ENCODE assay signal across 18 cellular contexts in the genomic region with DNA sequence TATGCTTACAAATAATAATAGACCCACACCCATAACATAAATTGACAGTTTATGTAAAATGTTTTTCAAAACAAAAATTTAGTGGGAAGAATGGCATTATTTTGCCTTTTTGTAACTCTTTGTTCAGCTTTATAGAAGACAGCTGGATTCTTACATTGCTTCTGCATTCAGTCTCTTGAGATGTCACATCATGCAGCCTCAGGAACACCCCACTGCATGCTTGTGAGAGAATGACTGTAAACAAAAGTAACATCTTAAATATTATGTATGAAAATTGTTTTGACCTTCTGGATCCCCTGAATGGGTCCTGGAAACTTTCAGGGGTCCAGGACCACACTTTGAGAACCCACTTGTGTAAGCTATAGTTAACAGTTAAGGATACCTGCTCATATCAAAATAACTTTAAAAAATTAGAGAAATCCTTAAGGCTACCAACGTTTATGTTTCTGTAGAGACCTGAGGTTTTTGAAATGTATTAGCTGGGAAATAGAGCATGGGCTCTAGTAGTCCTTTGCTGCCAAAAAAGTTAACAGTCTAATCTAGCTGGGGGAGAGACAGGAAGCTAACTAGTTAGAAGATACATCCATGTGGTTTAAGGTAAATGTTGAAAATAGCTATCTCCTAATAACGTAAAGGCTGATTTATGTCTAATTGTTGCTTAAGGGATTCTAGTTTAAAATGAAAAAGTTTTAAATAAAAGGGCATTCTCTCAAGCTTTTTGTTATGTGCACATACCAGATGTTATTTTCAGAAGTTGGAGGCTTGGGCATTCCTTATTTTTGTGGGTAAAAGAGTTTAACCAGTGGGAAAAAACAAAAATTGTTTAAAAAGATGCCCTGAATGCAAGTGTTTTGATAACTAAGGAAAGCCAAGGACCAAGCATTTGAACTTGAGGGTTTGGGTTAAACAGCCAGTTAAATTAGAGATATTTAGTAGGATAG. TPM values are rescaled to one million over a fixed set of nuclear protein-coding genes. Genes with fewer than 3 reads are reported as not detected.
A peak's percentile ranks its signal among the peaks of the same experiment; 100 is the strongest.
DNase-seq lines count a peak whose midpoint lies in the region; ATAC-seq and TF ChIP-seq lines count a peak whose summit lies in the region.
"Had no signal": no experiment of that assay in that cellular context is flagged by ENCODE, and none has a peak within 500 bp of the region (broad histone marks: within the 10 kb centered on the region; RNA-seq: fewer than 3 reads in every experiment).

No MANE protein-coding gene starts in this region.

- no peak for DNase-seq in activated naive CD4-positive, alpha-beta T cell treated with anti-CD3 and anti-CD28 coated beads, Interleukin-2, amount 50 U/mL, for 72 hours (ENCODE audit: low spot score in 2 of 2)
- no peak for DNase-seq in T-cell
- DNase-seq in fibroblast of lung (ENCODE audit: low read depth in 2 of 2): no peak
- DNase-seq in stomach: no peak
- no peak for DNase-seq in HEK293T (ENCODE audit: extremely low spot score)
- no peak for DNase-seq in HuH-7.5 (ENCODE audit: low spot score)
- DNase-seq: activated CD4-positive, alpha-beta T cell treated with anti-CD3 and anti-CD28 coated beads, Interleukin-2, amount 50 U/mL, for 4 hours; activated naive CD4-positive, alpha-beta T cell treated with anti-CD3 and anti-CD28 coated beads, Interleukin-2, amount 50 U/mL, for 16 hours; Kasumi-1; ovary; substantia nigra; T1000 had no signal

- no peaks in the 10 kb centered on the region for H3K27me3 ChIP-seq in fibroblast of lung (ENCODE audit: control insufficient read depth, insufficient read depth, low read length)
- H3K27me3 ChIP-seq in stomach: no peaks in the 10 kb centered on the region
- H3K27me3 ChIP-seq: ovary had no signal

- TF ChIP-seq EP300 in stomach (IDR thresholded peaks at IDR 0.05): no peak

- H3K36me3 Mint-ChIP-seq in activated naive CD4-positive, alpha-beta T cell treated with anti-CD3 and anti-CD28 coated beads, Interleukin-2, amount 50 U/mL, for 24 hours: no peaks in the 10 kb centered on the region
- H3K36me3 Mint-ChIP-seq in activated naive CD4-positive, alpha-beta T cell treated with anti-CD3 and anti-CD28 coated beads, Interleukin-2, amount 50 U/mL, for 72 hours: peaks cover 0 to 15% of the 10 kb centered on the region in 2 donors
- H3K36me3 Mint-ChIP-seq in T-cell: peaks cover 3% of the 10 kb centered on the region

- TF ChIP-seq CTCF in fibroblast of lung (conservative IDR thresholded peaks at IDR 0.05 in 1 of 2, IDR thresholded peaks at IDR 0.05 in 1 of 2; ENCODE audit: low read depth in 1 of 2, low read length in 2 of 2): no peak
- TF ChIP-seq CTCF in stomach (IDR thresholded peaks at IDR 0.05): no peak

- H3K9me3 ChIP-seq in fibroblast of lung (ENCODE audit: control insufficient read depth, insufficient read depth, low read depth, low read length) (no peaks in the 10 kb centered on the region), stomach (no peaks in the 10 kb centered on the region)
- H3K9me3 ChIP-seq: ovary had no signal

- H3K36me3 ChIP-seq in fibroblast of lung (ENCODE audit: control insufficient read depth, insufficient read depth, low read length): no peaks in the 10 kb centered on the region
- H3K36me3 ChIP-seq in stomach: no peaks in the 10 kb centered on the region
- H3K36me3 ChIP-seq: ovary had no signal

- H3K4me3 ChIP-seq in fibroblast of lung (replicated peaks in 1 of 4; ENCODE audit: control extremely low read depth in 1 of 4, insufficient read depth in 1 of 4, low read depth in 3 of 4, low read length in 4 of 4): peak overlapping the region in 1 of 4 experiments; percentile 19
- no peak overlapping the region for H3K4me3 ChIP-seq in stomach
- H3K4me3 ChIP-seq: ovary, smooth muscle cell had no signal

- no peaks in the 10 kb centered on the region for H3K9me3 Mint-ChIP-seq in activated naive CD4-positive, alpha-beta T cell treated with anti-CD3 and anti-CD28 coated beads, Interleukin-2, amount 50 U/mL, for 24 hours
- no peaks in the 10 kb centered on the region for H3K9me3 Mint-ChIP-seq in activated naive CD4-positive, alpha-beta T cell treated with anti-CD3 and anti-CD28 coated beads, Interleukin-2, amount 50 U/mL, for 72 hours
- no peaks in the 10 kb centered on the region for H3K9me3 Mint-ChIP-seq in T-cell

- no peak overlapping the region for H2AFZ ChIP-seq in fibroblast of lung (ENCODE audit: low read length)

- peak overlapping the region; percentile 95 for H3K27ac Mint-ChIP-seq in activated naive CD4-positive, alpha-beta T cell treated with anti-CD3 and anti-CD28 coated beads, Interleukin-2, amount 50 U/mL, for 24 hours
- H3K27ac Mint-ChIP-seq in activated naive CD4-positive, alpha-beta T cell treated with anti-CD3 and anti-CD28 coated beads, Interleukin-2, amount 50 U/mL, for 72 hours: no peak overlapping the region
- H3K27ac Mint-ChIP-seq in T-cell: peak overlapping the region; percentile 88 to 90

- CTCF ChIA-PET in T-cell (lab: Charles Lee) (interaction anchor here in 1 of 2 donors (0.7 to 4.3 kb wide), 12 partner anchors 11 to 75 kb away, joined by 3 to 39 read pairs (median 4); no protein-coding TSS in a partner anchor), HEK293T (lab: Yijun Ruan, JAX) (no interaction called here)

- peaks cover 74% of the 10 kb centered on the region for H3K79me2 ChIP-seq in fibroblast of lung (ENCODE audit: control insufficient read depth, insufficient read depth, low read length)

- H3K27ac ChIP-seq in fibroblast of lung (ENCODE audit: insufficient read depth, low read length): no peak overlapping the region
- peak overlapping the region in 4 of 5 donors; percentile 3 to 58 (median 31) for H3K27ac ChIP-seq in stomach
- H3K27ac ChIP-seq: HL-60, RWPE1 had no signal

- peak overlapping the region; percentile 97 for H3K4me3 Mint-ChIP-seq in activated naive CD4-positive, alpha-beta T cell treated with anti-CD3 and anti-CD28 coated beads, Interleukin-2, amount 50 U/mL, for 24 hours
- H3K4me3 Mint-ChIP-seq in T-cell: peak overlapping the region; percentile 40 to 96 (median 94)

- no peaks in the 10 kb centered on the region for H4K20me1 ChIP-seq in fibroblast of lung (ENCODE audit: control insufficient read depth, extremely low read depth, insufficient read depth, low read length)

- peak overlapping the region; percentile 4 for H3K4me2 ChIP-seq in fibroblast of lung (ENCODE audit: extremely low read depth, insufficient read depth, low read length)

- intact Hi-C loops in stomach (cut with DNase I; ENCODE audit: low total_unique reads): no loop called here

- H3K4me1 ChIP-seq in fibroblast of lung (ENCODE audit: control insufficient read depth, extremely low read depth, insufficient read depth, low read length): peaks cover 23% of the 10 kb centered on the region
- peaks cover 48 to 82% (median 69%) of the 10 kb centered on the region in 4 donors for H3K4me1 ChIP-seq in stomach

- no peak for ATAC-seq in activated naive CD4-positive, alpha-beta T cell treated with anti-CD3 and anti-CD28 coated beads, Interleukin-2, amount 50 U/mL, for 72 hours
- ATAC-seq in T-cell (replicated peaks in 1 of 4) (no peak), HG03139 (IDR thresholded peaks at IDR 0.05; ENCODE audit: unreplicated experiment) (no peak)
- ATAC-seq: HCT116 had no signal

- H3K27me3 Mint-ChIP-seq in activated naive CD4-positive, alpha-beta T cell treated with anti-CD3 and anti-CD28 coated beads, Interleukin-2, amount 50 U/mL, for 24 hours: no peaks in the 10 kb centered on the region
- no peaks in the 10 kb centered on the region for H3K27me3 Mint-ChIP-seq in T-cell

- H3K9ac ChIP-seq in fibroblast of lung (ENCODE audit: insufficient read depth, low read length): no peak overlapping the region

- POLR2A ChIA-PET in T-cell (lab: Charles Lee): interaction anchor here (0.6 to 1.9 kb wide), 14 partner anchors 9 to 404 kb away, joined by 3 to 16 read pairs (median 4); no protein-coding TSS in a partner anchor
- POLR2A ChIA-PET in HEK293T (lab: Yijun Ruan, JAX): no interaction called here

- 10 to 29% (median 18%) methylated on average over 2 of the region's 2 CpGs for WGBS in stomach, 5 donors

- TF ChIP-seq POLR2A in stomach (IDR thresholded peaks at IDR 0.05): no peak

- H3K4me1 Mint-ChIP-seq in activated naive CD4-positive, alpha-beta T cell treated with anti-CD3 and anti-CD28 coated beads, Interleukin-2, amount 50 U/mL, for 24 hours: peaks cover 74% of the 10 kb centered on the region
- H3K4me1 Mint-ChIP-seq in T-cell: peaks cover 72 to 73% (median 72%) of the 10 kb centered on the region in 3 donors

TF ChIP-seq in HEK293T, 16 proteins besides CTCF, POLR2A, EP300 and RAD21:
- TF ChIP-seq TARDBP (IDR thresholded peaks at IDR 0.05): no peak
- no peak for TF ChIP-seq PKNOX1 (IDR thresholded peaks at IDR 0.05)
- TF ChIP-seq BHLHE40 (IDR thresholded peaks at IDR 0.05; ENCODE audit: borderline replicate concordance): no peak
- TF ChIP-seq HDGF (IDR thresholded peaks at IDR 0.05; ENCODE audit: borderline replicate concordance): no peak
- no peak for TF ChIP-seq NFRKB (IDR thresholded peaks at IDR 0.05)
- TF ChIP-seq SUZ12 (IDR thresholded peaks at IDR 0.05): no peak
- no peak for TF ChIP-seq ELF4 (IDR thresholded peaks at IDR 0.05)
- TF ChIP-seq ZNF384 (IDR thresholded peaks at IDR 0.05): no peak
- no peak for TF ChIP-seq L3MBTL2 (conservative IDR thresholded peaks at IDR 0.05)

RNA-seq across cellular contexts. Expression of gene USP3, which starts 3.8 kb away (rescaled TPM):
- total RNA-seq in activated naive CD4-positive, alpha-beta T cell treated with anti-CD3 and anti-CD28 coated beads, Interleukin-2, amount 50 U/mL, for 72 hours: 10 to 100 TPM; 71.4 to 81.4 TPM
- total RNA-seq in T-cell (100 to 1,000 TPM; 123 to 265 (median 130) TPM), fibroblast of lung (48.5 and 55.5 TPM in 2 replicates), stomach (100 to 1,000 TPM in 2 of 5 donors, 10 to 100 TPM in 3; 10.5 to 174 (median 68.7) TPM)
- polyA plus RNA-seq in fibroblast of lung (19.9 and 21.3 TPM in 2 replicates), stomach (10 to 100 TPM; 20.8 to 27.3 (median 25.7) TPM)
- polyA plus RNA-seq in fibroblast of lung (2012): 18.4 and 21.1 TPM in 2 replicates
- 18.3 and 53.6 TPM in 2 replicates for polyA minus RNA-seq in fibroblast of lung (ENCODE audit: low replicate concordance)

Comparison
In these comparisons a context has a peak if more than half of its experiments do, and no peak if none do; other contexts are left out.
1. H3K27ac Mint-ChIP-seq: peak in activated naive CD4-positive, alpha-beta T cell treated with anti-CD3 and anti-CD28 coated beads, Interleukin-2, amount 50 U/mL, for 24 hours (single experiment) and T-cell (2 of 2); none in activated naive CD4-positive, alpha-beta T cell treated with anti-CD3 and anti-CD28 coated beads, Interleukin-2, amount 50 U/mL, for 72 hours (0 of 2).